Comparison of ENCODE assay signal across 15 cellular contexts in genomic region chr5:177938767-177939166, GRCh38. TPM values are rescaled to one million over a fixed set of nuclear protein-coding genes. Genes with fewer than 3 reads are reported as not detected.
A peak's percentile ranks its signal among the peaks of the same experiment; 100 is the strongest.
DNase-seq lines count a peak whose midpoint lies in the region; ATAC-seq, FAIRE-seq and TF ChIP-seq lines count a peak whose summit lies in the region.
"Not testable (repeated sequence)": the region's sequence is repeated elsewhere in the genome, so short reads cannot be mapped to it uniquely, and the experiment has no call there.
"Had no signal": no experiment of that assay in that cellular context is flagged by ENCODE, and none has a peak within 500 bp of the region (broad histone marks: within the 10 kb centered on the region; RNA-seq: fewer than 3 reads in every experiment).

No MANE protein-coding gene starts in this region.

- not testable (repeated sequence) for H3K4me1 ChIP-seq in CD8-positive, alpha-beta memory T cell (ENCODE audit: insufficient read depth, low read length); astrocyte (ENCODE audit: insufficient read depth, low read length); neuronal stem cell (ENCODE audit: control insufficient read depth in 2 of 2, insufficient read depth in 1 of 2, low read depth in 1 of 2, low read length in 2 of 2); upper lobe of left lung

- not testable (repeated sequence) for H2BK5ac ChIP-seq in neuronal stem cell (ENCODE audit: low read length)

- H3K14ac ChIP-seq in neuronal stem cell (ENCODE audit: low read length): not testable (repeated sequence)

- H2AK5ac ChIP-seq in neuronal stem cell (ENCODE audit: low read depth, low read length): not testable (repeated sequence)

- H3K4me2 ChIP-seq in astrocyte (ENCODE audit: low read length) (peak overlapping the region; percentile 76), neuronal stem cell (ENCODE audit: insufficient read depth, low read length, poor library complexity, severe bottlenecking) (peak overlapping the region; percentile 73)

- peak overlapping the region in 6 of 7 donors; percentile 8 to 92 (median 82) for H3K4me3 Mint-ChIP-seq in CD8-positive, alpha-beta memory T cell
- peak overlapping the region; percentile 65 for H3K4me3 Mint-ChIP-seq in activated CD4-positive, alpha-beta T cell treated with anti-CD3 and anti-CD28 coated beads, Interleukin-2, amount 10 ng/mL, durations not matched to agents 7 days and 5 days
- H3K4me3 Mint-ChIP-seq in astrocyte (ENCODE audit: unreplicated experiment): peak overlapping the region; percentile 81
- peak overlapping the region; percentile 69 for H3K4me3 Mint-ChIP-seq in endothelial cell (ENCODE audit: unreplicated experiment)

- H3K79me1 ChIP-seq in neuronal stem cell (ENCODE audit: low read depth, low read length): not testable (repeated sequence)

- H3K27me3 ChIP-seq in CD8-positive, alpha-beta memory T cell (ENCODE audit: insufficient read depth, low read length, poor library complexity, severe bottlenecking); astrocyte (ENCODE audit: insufficient read depth, low read length); neuronal stem cell (ENCODE audit: control insufficient read depth in 3 of 3, insufficient read depth in 3 of 3, low read depth in 1 of 3, low read length in 3 of 3); upper lobe of left lung: not testable (repeated sequence)

- not testable (repeated sequence) for H3K18ac ChIP-seq in neuronal stem cell (ENCODE audit: low read length)

- CTCF ChIA-PET in CD8-positive, alpha-beta memory T cell (lab: Charles Lee); activated CD4-positive, alpha-beta T cell treated with anti-CD3 and anti-CD28 coated beads, Interleukin-2, amount 10 ng/mL, durations not matched to agents 7 days and 5 days (lab: Charles Lee): not testable (repeated sequence)

- H3K4me1 Mint-ChIP-seq in CD8-positive, alpha-beta memory T cell: peaks cover 5 to 15% (median 10%) of the 10 kb centered on the region in 3 donors
- H3K4me1 Mint-ChIP-seq in activated CD4-positive, alpha-beta T cell treated with anti-CD3 and anti-CD28 coated beads, Interleukin-2, amount 10 ng/mL, durations not matched to agents 7 days and 5 days: peaks cover 13% of the 10 kb centered on the region
- H3K4me1 Mint-ChIP-seq in astrocyte (ENCODE audit: low read depth, unreplicated experiment); endothelial cell (ENCODE audit: unreplicated experiment): not testable (repeated sequence)

- no CpG with 5 or more reads among the region's 7 CpGs for WGBS in neuronal stem cell (ENCODE audit: extremely low coverage in 2 of 2, insufficient read length in 2 of 2, insufficient replicate concordance in 1 of 2), 2 donors
- WGBS in upper lobe of left lung, 2 donors: 21 to 24% methylated on average over 3 to 6 of the region's 7 CpGs

- H3K9me3 ChIP-seq in CD8-positive, alpha-beta memory T cell (ENCODE audit: low read length); astrocyte (ENCODE audit: insufficient read depth, low read depth, low read length); neuronal stem cell (replicated peaks in 1 of 2; ENCODE audit: control insufficient read depth in 2 of 2, insufficient read depth in 1 of 2, low read depth in 1 of 2, low read length in 2 of 2); upper lobe of left lung: not testable (repeated sequence)

- not testable (repeated sequence) for H3K4ac ChIP-seq in neuronal stem cell (ENCODE audit: low read length)

- H3K9me3 Mint-ChIP-seq in CD8-positive, alpha-beta memory T cell; activated CD4-positive, alpha-beta T cell treated with anti-CD3 and anti-CD28 coated beads, Interleukin-2, amount 10 ng/mL, durations not matched to agents 7 days and 5 days; astrocyte (ENCODE audit: unreplicated experiment); endothelial cell (ENCODE audit: unreplicated experiment): not testable (repeated sequence)

- H4K8ac ChIP-seq in neuronal stem cell (ENCODE audit: low read depth, low read length): not testable (repeated sequence)

- TF ChIP-seq CTCF in LNCaP clone FGC (IDR thresholded peaks at IDR 0.05; ENCODE audit: control insufficient read depth, extremely low read depth, insufficient read depth); astrocyte (IDR thresholded peaks at IDR 0.05; ENCODE audit: insufficient read depth, low read depth, low read length); endothelial cell (IDR thresholded peaks at IDR 0.05; ENCODE audit: unreplicated experiment); upper lobe of left lung (IDR thresholded peaks at IDR 0.05): not testable (repeated sequence)

- H3K36me3 ChIP-seq in CD8-positive, alpha-beta memory T cell (ENCODE audit: insufficient read depth, low read length); astrocyte (ENCODE audit: insufficient read depth, low read length); neuronal stem cell (replicated peaks in 1 of 2; ENCODE audit: control insufficient read depth in 2 of 2, insufficient read depth in 2 of 2, low read length in 2 of 2); upper lobe of left lung: not testable (repeated sequence)

- not testable (repeated sequence) for TF ChIP-seq POLR2A in upper lobe of left lung (IDR thresholded peaks at IDR 0.05)

- H3K27me3 Mint-ChIP-seq in CD8-positive, alpha-beta memory T cell; astrocyte (ENCODE audit: low read depth, unreplicated experiment); endothelial cell (ENCODE audit: unreplicated experiment): not testable (repeated sequence)
- H3K27me3 Mint-ChIP-seq in activated CD4-positive, alpha-beta T cell treated with anti-CD3 and anti-CD28 coated beads, Interleukin-2, amount 10 ng/mL, durations not matched to agents 7 days and 5 days: peaks cover 13% of the 10 kb centered on the region

- not testable (repeated sequence) for H2BK15ac ChIP-seq in neuronal stem cell (ENCODE audit: low read length)

- H3K36me3 Mint-ChIP-seq in CD8-positive, alpha-beta memory T cell; activated CD4-positive, alpha-beta T cell treated with anti-CD3 and anti-CD28 coated beads, Interleukin-2, amount 10 ng/mL, durations not matched to agents 7 days and 5 days (ENCODE audit: low read depth); astrocyte (ENCODE audit: low read depth, unreplicated experiment); endothelial cell (ENCODE audit: low read depth, unreplicated experiment): not testable (repeated sequence)

- H3K9ac ChIP-seq in astrocyte (ENCODE audit: low read length); neuronal stem cell (ENCODE audit: low read depth, low read length, poor library complexity): not testable (repeated sequence)

- H3K79me2 ChIP-seq in astrocyte (ENCODE audit: insufficient read depth, low read length): not testable (repeated sequence)

- H2BK12ac ChIP-seq in neuronal stem cell (ENCODE audit: low read length): not testable (repeated sequence)

- H4K20me1 ChIP-seq in astrocyte (ENCODE audit: insufficient read depth, low read length): not testable (repeated sequence)

- not testable (repeated sequence) for H3K23ac ChIP-seq in neuronal stem cell (ENCODE audit: low read depth, low read length, poor library complexity)

- not testable (repeated sequence) for ATAC-seq in upper lobe of left lung (ENCODE audit: low FRiP score in 2 of 2)

- TF ChIP-seq EP300 in upper lobe of left lung (IDR thresholded peaks at IDR 0.05): not testable (repeated sequence)

- H3K27ac Mint-ChIP-seq in CD8-positive, alpha-beta memory T cell; activated CD4-positive, alpha-beta T cell treated with anti-CD3 and anti-CD28 coated beads, Interleukin-2, amount 10 ng/mL, durations not matched to agents 7 days and 5 days; astrocyte (ENCODE audit: unreplicated experiment); endothelial cell (ENCODE audit: unreplicated experiment): not testable (repeated sequence)

- not testable (repeated sequence) for H3K4me3 ChIP-seq in CD8-positive, alpha-beta memory T cell (ENCODE audit: low read length); neuronal stem cell (ENCODE audit: low read length in 2 of 2)
- H3K4me3 ChIP-seq in LNCaP clone FGC (ENCODE audit: low read depth, low read length) (peak overlapping the region; percentile 51), astrocyte (ENCODE audit: insufficient read depth, low read depth, low read length) (peak overlapping the region; percentile 10), upper lobe of left lung (peak overlapping the region in 3 of 4 donors; percentile 40 to 50 (median 45))

- not testable (repeated sequence) for FAIRE-seq in astrocyte (lab: Jason Lieb, UNC)

- POLR2A ChIA-PET in CD8-positive, alpha-beta memory T cell (lab: Charles Lee); activated CD4-positive, alpha-beta T cell treated with anti-CD3 and anti-CD28 coated beads, Interleukin-2, amount 10 ng/mL, durations not matched to agents 7 days and 5 days (lab: Charles Lee): not testable (repeated sequence)

- not testable (repeated sequence) for H2BK120ac ChIP-seq in neuronal stem cell (ENCODE audit: low read depth, low read length)

- H3K27ac ChIP-seq in CD8-positive, alpha-beta memory T cell (ENCODE audit: low read depth, low read length); astrocyte (ENCODE audit: low read depth, low read length); neuronal stem cell (replicated peaks; ENCODE audit: low read length); upper lobe of left lung: not testable (repeated sequence)

- not testable (repeated sequence) for H4K91ac ChIP-seq in neuronal stem cell (ENCODE audit: low read depth, low read length, poor library complexity)

- not testable (repeated sequence) for H2AFZ ChIP-seq in astrocyte (ENCODE audit: low read depth, low read length); neuronal stem cell (ENCODE audit: low read length)

- DNase-seq in CD8-positive, alpha-beta memory T cell; LNCaP clone FGC (ENCODE audit: low read depth); activated CD4-positive, alpha-beta T cell treated with anti-CD3 and anti-CD28 coated beads, Interleukin-2, amount 10 ng/mL, durations not matched to agents 7 days and 5 days; astrocyte (ENCODE audit: low read depth); endothelial cell (ENCODE audit: low spot score); neuronal stem cell (ENCODE audit: low spot score); upper lobe of left lung: not testable (repeated sequence)
- DNase-seq in islet precursor cell: peak; percentile 20

RNA-seq across cellular contexts. Expression of gene PROP1, which starts 57.3 kb away (rescaled TPM):
- total RNA-seq in CD8-positive, alpha-beta memory T cell: not detected
- polyA plus RNA-seq in CD8-positive, alpha-beta memory T cell: not detected
- total RNA-seq in activated CD4-positive, alpha-beta T cell treated with anti-CD3 and anti-CD28 coated beads, Interleukin-2, amount 10 ng/mL, durations not matched to agents 7 days and 5 days: not detected
- total RNA-seq in astrocyte (not detected in 2 replicates), endothelial cell (ENCODE audit: unreplicated experiment) (not detected), upper lobe of left lung (not detected)
- not detected for polyA plus RNA-seq in neuronal stem cell (2013, experiment 1 of 2)
- not detected for polyA plus RNA-seq in neuronal stem cell (2013, experiment 2 of 2)
- total RNA-seq: activated CD8-positive, alpha-beta memory T cell treated with anti-CD3 and anti-CD28 coated beads, Interleukin-2, amount 10 ng/mL, durations not matched to agents 7 days and 5 days; gastrocnemius medialis; left cardiac atrium; mucosa of descending colon; osteocyte; sciatic nerve; ureter had no signal
